Comparison of ENCODE assay signal across 9 cellular contexts in the genomic region with DNA sequence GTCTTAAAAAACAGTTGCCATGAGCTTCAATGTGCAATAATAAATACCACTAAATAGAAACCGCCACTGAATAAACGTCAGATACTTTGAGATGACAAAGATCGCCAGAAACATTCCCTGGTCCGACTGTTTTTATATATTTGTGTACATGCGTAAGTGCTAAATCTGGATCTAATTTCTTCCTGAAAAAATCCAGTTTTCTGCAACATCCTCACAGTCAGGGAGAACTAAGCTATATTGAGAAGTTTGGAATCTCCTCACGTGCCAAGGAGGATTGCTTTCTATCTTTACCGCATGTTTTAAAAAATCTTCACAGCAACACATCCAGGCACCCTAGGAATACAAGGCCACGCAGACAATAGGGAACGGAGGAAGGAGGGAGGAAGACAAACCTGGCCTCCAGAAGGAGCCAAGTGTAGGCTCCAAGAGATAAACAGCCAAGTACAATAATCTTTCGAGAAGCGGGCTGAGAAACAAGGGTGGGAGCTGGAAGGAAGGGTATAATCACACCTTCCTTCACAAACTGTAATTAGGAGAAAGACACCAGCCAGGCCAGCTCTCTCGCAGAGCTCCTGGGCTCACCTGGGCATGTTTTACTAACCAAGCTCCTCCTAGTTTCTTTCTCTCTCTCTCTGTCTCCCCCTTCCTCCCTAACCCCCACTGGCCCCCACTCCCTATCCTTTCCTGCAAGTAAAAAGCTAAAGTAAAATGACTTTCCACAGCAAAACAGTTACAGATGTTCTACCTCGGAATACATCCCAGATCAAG. TPM values are rescaled to one million over a fixed set of nuclear protein-coding genes. Genes with fewer than 3 reads are reported as not detected.
A peak's percentile ranks its signal among the peaks of the same experiment; 100 is the strongest.
DNase-seq lines count a peak whose midpoint lies in the region; ATAC-seq and TF ChIP-seq lines count a peak whose summit lies in the region.
"Had no signal": no experiment of that assay in that cellular context is flagged by ENCODE, and none has a peak within 500 bp of the region (broad histone marks: within the 10 kb centered on the region; RNA-seq: fewer than 3 reads in every experiment).

No MANE protein-coding gene starts in this region.

- no peak overlapping the region for H3K27ac ChIP-seq in SU-DHL-6 (ENCODE audit: low read depth, low read length)
- H3K27ac ChIP-seq in rectal smooth muscle tissue (ENCODE audit: low read depth, low read length): peak overlapping the region; percentile 72

- H3K4me1 ChIP-seq in rectal smooth muscle tissue (ENCODE audit: control insufficient read depth, insufficient read depth, low read length): peaks cover 42% of the 10 kb centered on the region

- H3K9me2 ChIP-seq in SU-DHL-6 (replicated peaks; ENCODE audit: insufficient read depth, low read length): no peaks in the 10 kb centered on the region

- no peak for TF ChIP-seq CTCF in SU-DHL-6 (IDR thresholded peaks at IDR 0.05; ENCODE audit: insufficient read depth, low read length, poor library complexity, severe bottlenecking)
- no peak for TF ChIP-seq CTCF in fibroblast of mammary gland (conservative IDR thresholded peaks at IDR 0.05; ENCODE audit: control insufficient read depth, insufficient read depth, low read depth, low read length)

- no peak for ATAC-seq in GM19324 (IDR thresholded peaks at IDR 0.05; ENCODE audit: low FRiP score, unreplicated experiment)

- H3K9ac ChIP-seq in SU-DHL-6 (ENCODE audit: low read length) (no peak overlapping the region), rectal smooth muscle tissue (ENCODE audit: low read length) (no peak overlapping the region)

- H3F3A ChIP-seq in SU-DHL-6 (ENCODE audit: insufficient read depth): 0 out of 2 replicates have a peak, but pooled peaks cover 3% of the 10 kb centered on the region

- H3K36me3 ChIP-seq in SU-DHL-6 (ENCODE audit: low read length) (no peaks in the 10 kb centered on the region), rectal smooth muscle tissue (ENCODE audit: control insufficient read depth, insufficient read depth, low read length) (no peaks in the 10 kb centered on the region)

- H3K4me2 ChIP-seq in SU-DHL-6 (ENCODE audit: low read depth, low read length, poor library complexity, severe bottlenecking): peak overlapping the region; percentile 9

- peaks cover 100% of the 10 kb centered on the region for H3K79me2 ChIP-seq in SU-DHL-6 (ENCODE audit: insufficient read depth, low read length)

- no peak for TF ChIP-seq POLR2A in erythroblast (IDR thresholded peaks at IDR 0.05; ENCODE audit: low read length)

- peaks cover 35% of the 10 kb centered on the region for H4K20me1 ChIP-seq in SU-DHL-6 (ENCODE audit: low read depth, low read length)

- DNase-seq in GM03348 (ENCODE audit: low spot score) (peak; percentile 40), fibroblast of mammary gland (ENCODE audit: low read depth) (peak; percentile 86), posterior vena cava (ENCODE audit: low spot score) (no peak), HuH-7.5 (ENCODE audit: low spot score) (no peak), erythroblast (lab: John Stamatoyannopoulos, UW) (no peak)
- DNase-seq: activated CD8-positive, alpha-beta memory T cell treated with anti-CD3 and anti-CD28 coated beads for 24 hours had no signal

- H3K9me3 ChIP-seq in SU-DHL-6 (ENCODE audit: insufficient read depth, low read length): no peaks in the 10 kb centered on the region

- H3K4me3 ChIP-seq in SU-DHL-6 (ENCODE audit: insufficient read depth, low read length, poor library complexity, severe bottlenecking) (no peak overlapping the region), fibroblast of mammary gland (ENCODE audit: control insufficient read depth, low read depth, low read length) (peak overlapping the region; percentile 16), rectal smooth muscle tissue (ENCODE audit: low read length) (peak overlapping the region; percentile 43)

- intact Hi-C loops in posterior vena cava (cut with DNase I): no loop called here

- H3K27me3 ChIP-seq in SU-DHL-6 (ENCODE audit: low read length) (no peaks in the 10 kb centered on the region), rectal smooth muscle tissue (ENCODE audit: control insufficient read depth, insufficient read depth, low read length) (no peaks in the 10 kb centered on the region)

- no peak overlapping the region for H2AFZ ChIP-seq in SU-DHL-6 (ENCODE audit: low read depth, low read length, severe bottlenecking)

RNA-seq across cellular contexts. Expression of a gene that starts 5.6 kb away (rescaled TPM):
- 10 to 100 TPM; 50.3 to 78.7 TPM for total RNA-seq in posterior vena cava

Comparison
In these comparisons a context has a peak if more than half of its experiments do, and no peak if none do; other contexts are left out.
1. DNase-seq: peak in GM03348 (single experiment) and fibroblast of mammary gland (single experiment); none in posterior vena cava (single experiment), HuH-7.5 (single experiment) and erythroblast (0 of 2).